26 cellular contexts compared by ENCODE assay signal in the genomic region with DNA sequence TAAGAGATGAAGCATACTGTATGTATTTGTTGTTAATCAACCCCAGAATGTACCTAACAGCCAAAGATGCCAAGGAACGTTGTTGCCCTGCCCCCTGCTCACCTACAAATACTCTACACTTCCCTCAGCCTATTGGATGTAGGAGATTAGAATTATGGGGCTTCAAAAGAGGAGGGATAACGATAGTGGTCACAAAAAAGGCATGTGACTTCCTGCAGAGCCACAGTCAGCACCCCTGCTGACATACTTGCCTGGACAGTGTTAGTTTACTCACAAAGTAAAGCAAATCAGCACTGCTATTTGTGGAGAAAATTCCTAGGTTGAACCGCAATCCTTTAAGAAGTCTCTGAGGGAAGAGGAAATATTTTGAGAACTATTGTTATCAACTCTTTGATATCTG. TPM values are rescaled to one million over a fixed set of nuclear protein-coding genes. Genes with fewer than 3 reads are reported as not detected.
A peak's percentile ranks its signal among the peaks of the same experiment; 100 is the strongest.
DNase-seq lines count a peak whose midpoint lies in the region; TF ChIP-seq lines count a peak whose summit lies in the region.
"Had no signal": no experiment of that assay in that cellular context is flagged by ENCODE, and none has a peak within 500 bp of the region (broad histone marks: within the 10 kb centered on the region; RNA-seq: fewer than 3 reads in every experiment).

No MANE protein-coding gene starts in this region.

- H3K27me3 ChIP-seq in H7 (ENCODE audit: control insufficient read depth, insufficient read depth, low read length), result no peaks in the 10 kb centered on the region
- H3K27me3 ChIP-seq in PC-9 (ENCODE audit: insufficient read depth, low read depth), result no peaks in the 10 kb centered on the region
- H3K27me3 ChIP-seq in endodermal cell (ENCODE audit: control insufficient read depth, insufficient read depth, low read length, poor library complexity, severe bottlenecking), result no peaks in the 10 kb centered on the region
- H3K27me3 ChIP-seq: breast epithelium, Peyer's patch, suprapubic skin, uterus had no signal

- no peaks in the 10 kb centered on the region for H3K9me3 Mint-ChIP-seq in endodermal cell
- H3K9me3 Mint-ChIP-seq: CD8-positive, alpha-beta memory T cell; mesothelial cell of epicardium; naive thymus-derived CD8-positive, alpha-beta T cell; stimulated activated effector memory CD8-positive, alpha-beta T cell treated with anti-CD3 and anti-CD28 coated beads, Interleukin-12 subunit alpha, Interleukin-12 subunit beta, amount 100 ng/mL, for 72 hours had no signal

- no peaks in the 10 kb centered on the region for H3K36me3 Mint-ChIP-seq in endodermal cell (ENCODE audit: low read depth)
- H3K36me3 Mint-ChIP-seq: mesothelial cell of epicardium had no signal

- WGBS in endodermal cell (ENCODE audit: insufficient coverage in 1 of 2, insufficient read length in 1 of 2), 2 experiments, result 0 to 56% methylated on average over 1 to 2 of the region's 3 CpGs

- H3F3A ChIP-seq in PC-9 (ENCODE audit: insufficient read depth, low read depth), result no peaks in the 10 kb centered on the region; the same call in 1 of the 2 replicates

- BruUV-seq in PC-9 (replicated peaks; lab: Mats Ljungman, UMichigan), result no TSS peak

- H3K9ac ChIP-seq in endodermal cell (ENCODE audit: extremely low read depth, low read length, poor library complexity, severe bottlenecking), result no peak overlapping the region

- H3K27me3 Mint-ChIP-seq in endodermal cell (ENCODE audit: insufficient read depth), result no peaks in the 10 kb centered on the region
- H3K27me3 Mint-ChIP-seq: activated naive CD8-positive, alpha-beta T cell treated with anti-CD3 and anti-CD28 coated beads, Interleukin-2, amount 50 U/mL, for 24 hours; CD8-positive, alpha-beta memory T cell; naive thymus-derived CD8-positive, alpha-beta T cell; T-helper 17 cell had no signal

- H3K27ac Mint-ChIP-seq in endodermal cell, result no peak overlapping the region
- H3K27ac Mint-ChIP-seq: activated naive CD8-positive, alpha-beta T cell treated with anti-CD3 and anti-CD28 coated beads, Interleukin-2, amount 50 U/mL, for 24 hours; mesothelial cell of epicardium; stimulated activated effector memory CD8-positive, alpha-beta T cell treated with anti-CD3 and anti-CD28 coated beads, Interleukin-12 subunit alpha, Interleukin-12 subunit beta, amount 100 ng/mL, for 72 hours; T-helper 17 cell had no signal

- no peaks in the 10 kb centered on the region; the same call in 1 of the 2 replicates for H3K9me2 ChIP-seq in PC-9 (ENCODE audit: insufficient read depth)

- H3K4me1 ChIP-seq in PC-9 (replicated peaks; ENCODE audit: insufficient read depth) (no peaks in the 10 kb centered on the region), endodermal cell (ENCODE audit: control insufficient read depth, insufficient read depth, low read length) (peaks cover 3% of the 10 kb centered on the region)
- H3K4me1 ChIP-seq: breast epithelium, Peyer's patch, SJCRH30, suprapubic skin, uterus had no signal

- DNase-seq in H7 (peak; percentile 21), PC-9 (no peak), endodermal cell (peak; percentile 58), smooth muscle cell of the brain vasculature (ENCODE audit: low read depth, low spot score) (peak; percentile 36), G401 (ENCODE audit: low spot score) (no peak), DMS114 treated with DMSO at 0.1 percent for 48 hours (lab: John Stamatoyannopoulos, UW; ENCODE audit: unreplicated experiment) (no peak), DMS79 treated with DMSO at 0.1 percent for 48 hours (lab: John Stamatoyannopoulos, UW) (no peak)
- DNase-seq: activated effector memory CD4-positive, alpha-beta T cell treated with anti-CD3 and anti-CD28 coated beads, Interleukin-2, amount 50 U/mL, for 16 hours; activated naive CD8-positive, alpha-beta T cell treated with anti-CD3 and anti-CD28 coated beads, Interleukin-2, amount 50 U/mL, for 24 hours; CD8-positive, alpha-beta memory T cell; left colon; naive thymus-derived CD8-positive, alpha-beta T cell; NCI-H1105; NCI-H2029 treated with DMSO at 0.1 percent for 48 hours; NCI-H226; NCI-H774; Peyer's patch; posterior cingulate gyrus; SJCRH30; T-helper 17 cell; uterus had no signal

- no peak overlapping the region for H3K4me2 ChIP-seq in PC-9

- no peaks in the 10 kb centered on the region for H3K36me3 ChIP-seq in H7 (replicated peaks; ENCODE audit: control insufficient read depth, insufficient read depth, low read length)
- H3K36me3 ChIP-seq in PC-9 (ENCODE audit: low read depth), result no peaks in the 10 kb centered on the region
- H3K36me3 ChIP-seq in endodermal cell (ENCODE audit: control insufficient read depth, insufficient read depth, low read length), result no peaks in the 10 kb centered on the region
- H3K36me3 ChIP-seq: breast epithelium, Peyer's patch, SJCRH30, suprapubic skin, uterus had no signal

- in situ Hi-C loops in G401 (cut with HindIII; ENCODE audit: low sequenced_read_pairs), result no loop called here

- no peak overlapping the region for H3K4me3 Mint-ChIP-seq in endodermal cell
- H3K4me3 Mint-ChIP-seq: activated naive CD8-positive, alpha-beta T cell treated with anti-CD3 and anti-CD28 coated beads, Interleukin-2, amount 50 U/mL, for 24 hours; CD8-positive, alpha-beta memory T cell; mesothelial cell of epicardium; naive thymus-derived CD8-positive, alpha-beta T cell; stimulated activated effector memory CD8-positive, alpha-beta T cell treated with anti-CD3 and anti-CD28 coated beads, Interleukin-12 subunit alpha, Interleukin-12 subunit beta, amount 100 ng/mL, for 72 hours; T-helper 17 cell had no signal

- H3K4me3 ChIP-seq in H7 (ENCODE audit: insufficient read depth, low read depth, low read length), result no peak overlapping the region
- no peak overlapping the region for H3K4me3 ChIP-seq in PC-9
- no peak overlapping the region for H3K4me3 ChIP-seq in endodermal cell (ENCODE audit: low read length)
- H3K4me3 ChIP-seq: breast epithelium, Peyer's patch, SJCRH30, suprapubic skin, uterus had no signal

- H3K4me1 Mint-ChIP-seq in endodermal cell, result peaks cover 13% of the 10 kb centered on the region
- H3K4me1 Mint-ChIP-seq: mesothelial cell of epicardium had no signal

- H3K27ac ChIP-seq in PC-9, result no peak overlapping the region
- no peak overlapping the region for H3K27ac ChIP-seq in endodermal cell (ENCODE audit: low read depth, low read length)
- H3K27ac ChIP-seq: breast epithelium, Peyer's patch, SJCRH30, suprapubic skin, uterus had no signal

- no peaks in the 10 kb centered on the region for H3K79me2 ChIP-seq in PC-9 (ENCODE audit: low read depth)

- H3K9me3 ChIP-seq in PC-9 (ENCODE audit: insufficient read depth, low read depth), result no peaks in the 10 kb centered on the region
- no peaks in the 10 kb centered on the region for H3K9me3 ChIP-seq in endodermal cell (ENCODE audit: control insufficient read depth, low read length)
- H3K9me3 ChIP-seq: breast epithelium, Peyer's patch, SJCRH30, suprapubic skin, uterus had no signal

- H2AFZ ChIP-seq in PC-9, result peak overlapping the region; percentile 64

- POLR2A ChIA-PET in PC-9 (lab: Charles Lee; ENCODE audit: unreplicated experiment), result no interaction called here

- TF ChIP-seq CTCF in PC-9 (conservative IDR thresholded peaks at IDR 0.05) (no peak), endodermal cell (conservative IDR thresholded peaks at IDR 0.05) (no peak)

- CTCF ChIA-PET in PC-9 (lab: Charles Lee), result no interaction called here

- no peaks in the 10 kb centered on the region for H4K20me1 ChIP-seq in PC-9 (ENCODE audit: insufficient read depth)

- intact Hi-C loops in PC-9 (cut with micrococcal nuclease; ENCODE audit: unreplicated experiment), result no loop called here

RNA-seq across cellular contexts. Expression of a gene that starts 37.9 kb away (rescaled TPM):
- total RNA-seq in H7 (2014; rRNA removed; shearing (Covaris generic)), result not detected in 2 replicates
- total RNA-seq in PC-9 (2021), result 0.07 and 0.13 TPM in 2 replicates
- total RNA-seq in endodermal cell, result under 1 TPM; 0.18 to 0.44 TPM
- polyA plus RNA-seq in endodermal cell (2013, experiment 1 of 2), result not detected
- not detected for polyA plus RNA-seq in endodermal cell (2013, experiment 2 of 2)
- not detected in 2 replicates for total RNA-seq in G401 (2014; rRNA removed; shearing (Covaris generic))
- total RNA-seq: LHCN-M2 had no signal

RNA-seq across cellular contexts. Expression of a gene that starts 51.2 kb away (rescaled TPM):
- 1.9 and 2.0 TPM in 2 replicates for total RNA-seq in H7 (2014; rRNA removed; shearing (Covaris generic))
- 30.0 and 41.7 TPM in 2 replicates for total RNA-seq in PC-9 (2021)
- total RNA-seq in endodermal cell, result 1 to 10 TPM; 4.9 to 6.6 TPM
- polyA plus RNA-seq in endodermal cell (2013, experiment 1 of 2), result 0.85 TPM
- polyA plus RNA-seq in endodermal cell (2013, experiment 2 of 2), result 1.1 TPM
- total RNA-seq in G401 (2014; rRNA removed; shearing (Covaris generic)), result 4.9 and 5.3 TPM in 2 replicates

RNA-seq across cellular contexts. Expression of a gene that starts 51.2 kb away (rescaled TPM):
- total RNA-seq in H7 (2014; rRNA removed; shearing (Covaris generic)), result 1.1 TPM in 2 replicates
- total RNA-seq in PC-9 (2021) (15.0 and 21.1 TPM in 2 replicates), endodermal cell (1 to 10 TPM; 3.7 to 4.3 TPM)
- polyA plus RNA-seq in endodermal cell (2013, experiment 1 of 2), result 0.96 TPM
- 0.99 TPM for polyA plus RNA-seq in endodermal cell (2013, experiment 2 of 2)
- 3.8 and 4.1 TPM in 2 replicates for total RNA-seq in G401 (2014; rRNA removed; shearing (Covaris generic))

Comparison
In these comparisons a context has a peak if more than half of its experiments do, and no peak if none do; other contexts are left out.
1. DNase-seq: peak in H7 (single experiment), endodermal cell (single experiment) and smooth muscle cell of the brain vasculature (single experiment); none in PC-9 (0 of 2), G401 (single experiment), DMS114 treated with DMSO at 0.1 percent for 48 hours (single experiment) and DMS79 treated with DMSO at 0.1 percent for 48 hours (single experiment).